In the genomic region with DNA sequence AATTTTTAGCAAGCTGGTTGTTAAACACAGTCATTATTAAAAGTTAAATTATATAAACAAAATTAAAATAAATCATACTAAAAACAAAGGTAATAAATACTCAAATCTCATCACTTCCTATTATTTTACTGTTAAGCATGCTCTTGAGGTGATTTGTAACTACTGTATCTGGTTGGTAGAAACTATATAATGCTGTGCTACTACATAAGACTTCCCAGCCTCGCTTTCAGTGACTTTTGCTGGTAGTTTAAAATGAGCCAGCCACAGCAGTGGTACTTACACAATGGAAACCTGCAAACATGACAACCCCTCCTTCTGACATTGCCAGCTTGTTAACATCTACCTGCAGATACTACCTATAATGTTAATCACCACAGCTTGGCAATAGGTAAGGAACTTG, we compare ENCODE assay signal across 10 cellular contexts.
DNase-seq lines count a peak whose midpoint lies in the region; ATAC-seq and TF ChIP-seq lines count a peak whose summit lies in the region.
"Had no signal": no experiment of that assay in that cellular context is flagged by ENCODE, and none has a peak within 500 bp of the region (broad histone marks: within the 10 kb centered on the region; RNA-seq: fewer than 3 reads in every experiment).

No MANE protein-coding gene starts in this region.

- no peak for ATAC-seq in CD8-positive, alpha-beta T cell
- ATAC-seq in GM19452 (IDR thresholded peaks at IDR 0.05; ENCODE audit: unreplicated experiment) (peak; percentile 44), HG03060 (IDR thresholded peaks at IDR 0.05; ENCODE audit: low read depth, unreplicated experiment) (peak; percentile 34)
- ATAC-seq: HCT116 had no signal

- H3K27ac ChIP-seq in CD8-positive, alpha-beta T cell (ENCODE audit: low read depth, low read length) = no peak overlapping the region

- peaks cover 34% of the 10 kb centered on the region for H3K36me3 Mint-ChIP-seq in CD8-positive, alpha-beta T cell
- H3K36me3 Mint-ChIP-seq in activated T-helper 2 cell treated with anti-CD3 and anti-CD28 coated beads, Interferon-gamma antibody, Interleukin-2, Interleukin-4, amounts not matched to agents 10 μg/mL and 5 μg/mL and 100 μg/mL, durations not matched to agents 14 hours and 24 hours and 36 hours (ENCODE audit: low read depth) = peaks cover 15% of the 10 kb centered on the region

- no peaks in the 10 kb centered on the region for H3K9me3 Mint-ChIP-seq in CD8-positive, alpha-beta T cell
- H3K9me3 Mint-ChIP-seq in activated T-helper 2 cell treated with anti-CD3 and anti-CD28 coated beads, Interferon-gamma antibody, Interleukin-2, Interleukin-4, amounts not matched to agents 10 μg/mL and 5 μg/mL and 100 μg/mL, durations not matched to agents 14 hours and 24 hours and 36 hours = no peaks in the 10 kb centered on the region

- peak overlapping the region; percentile 7 for H3K27ac Mint-ChIP-seq in CD8-positive, alpha-beta T cell
- peak overlapping the region; percentile 74 for H3K27ac Mint-ChIP-seq in activated T-helper 2 cell treated with anti-CD3 and anti-CD28 coated beads, Interferon-gamma antibody, Interleukin-2, Interleukin-4, amounts not matched to agents 10 μg/mL and 5 μg/mL and 100 μg/mL, durations not matched to agents 14 hours and 24 hours and 36 hours

- intact Hi-C loops in CD8-positive, alpha-beta T cell (cut with DNase I, micrococcal nuclease) = no loop called here
- intact Hi-C loops in activated T-helper 2 cell treated with anti-CD3 and anti-CD28 coated beads, Interferon-gamma antibody, Interleukin-2, Interleukin-4, amounts not matched to agents 10 μg/mL and 5 μg/mL and 100 μg/mL, durations not matched to agents 14 hours and 24 hours and 36 hours (cut with micrococcal nuclease) = loop anchor here (1.0 to 5.0 kb wide), 5 partner anchors 35 to 204 kb away; no protein-coding TSS in a partner anchor

- H3K4me1 ChIP-seq in CD8-positive, alpha-beta T cell (ENCODE audit: insufficient read depth, low read length) = no peaks in the 10 kb centered on the region

- H3K27me3 Mint-ChIP-seq in CD8-positive, alpha-beta T cell (ENCODE audit: low read depth) = no peaks in the 10 kb centered on the region
- H3K27me3 Mint-ChIP-seq in activated T-helper 2 cell treated with anti-CD3 and anti-CD28 coated beads, Interferon-gamma antibody, Interleukin-2, Interleukin-4, amounts not matched to agents 10 μg/mL and 5 μg/mL and 100 μg/mL, durations not matched to agents 14 hours and 24 hours and 36 hours (ENCODE audit: low read depth) = peaks cover 8% of the 10 kb centered on the region

- POLR2A ChIA-PET in CD8-positive, alpha-beta T cell (lab: Charles Lee) = interaction anchor here (1.3 kb wide), 1 partner anchor 54 kb away, joined by 3 read pairs; no protein-coding TSS in a partner anchor
- POLR2A ChIA-PET in GM10248 (lab: Yijun Ruan, JAX) = no interaction called here

- no peaks in the 10 kb centered on the region for H3K27me3 ChIP-seq in CD8-positive, alpha-beta T cell (ENCODE audit: insufficient read depth, low read length)

- H3K4me3 ChIP-seq in CD8-positive, alpha-beta T cell (ENCODE audit: low read depth, low read length) = no peak overlapping the region

- CTCF ChIA-PET in CD8-positive, alpha-beta T cell (lab: Charles Lee) = interaction anchor here (1.2 kb wide), 1 partner anchor 22 kb away, joined by 4 read pairs; no protein-coding TSS in a partner anchor
- CTCF ChIA-PET in GM10248 (lab: Yijun Ruan, JAX) = interaction anchor here (1.1 to 1.7 kb wide), 4 partner anchors 12 to 80 kb away, joined by 4 to 9 read pairs (median 4); no protein-coding TSS in a partner anchor

- H3K36me3 ChIP-seq in CD8-positive, alpha-beta T cell (ENCODE audit: insufficient read depth, low read length) = no peaks in the 10 kb centered on the region

- H3K4me1 Mint-ChIP-seq in CD8-positive, alpha-beta T cell (ENCODE audit: low read depth) = peaks cover 30% of the 10 kb centered on the region
- peaks cover 38% of the 10 kb centered on the region for H3K4me1 Mint-ChIP-seq in activated T-helper 2 cell treated with anti-CD3 and anti-CD28 coated beads, Interferon-gamma antibody, Interleukin-2, Interleukin-4, amounts not matched to agents 10 μg/mL and 5 μg/mL and 100 μg/mL, durations not matched to agents 14 hours and 24 hours and 36 hours (ENCODE audit: low read depth)

- no peak for TF ChIP-seq CTCF in CD8-positive, alpha-beta T cell (IDR thresholded peaks at IDR 0.05)
- no peak for TF ChIP-seq CTCF in GM10248 (IDR thresholded peaks at IDR 0.05; ENCODE audit: control extremely low read depth, extremely low read depth, low read depth, missing control alignments)

- H3K9me3 ChIP-seq in CD8-positive, alpha-beta T cell (ENCODE audit: low read length) = no peaks in the 10 kb centered on the region

- H3K4me3 Mint-ChIP-seq in CD8-positive, alpha-beta T cell = no peak overlapping the region
- H3K4me3 Mint-ChIP-seq in activated T-helper 2 cell treated with anti-CD3 and anti-CD28 coated beads, Interferon-gamma antibody, Interleukin-2, Interleukin-4, amounts not matched to agents 10 μg/mL and 5 μg/mL and 100 μg/mL, durations not matched to agents 14 hours and 24 hours and 36 hours (ENCODE audit: low read depth) = peak overlapping the region; percentile 18

- no peak for DNase-seq in CD8-positive, alpha-beta T cell
- no peak for DNase-seq in activated T-helper 2 cell treated with anti-CD3 and anti-CD28 coated beads, Interferon-gamma antibody, Interleukin-2, Interleukin-4, amounts not matched to agents 10 μg/mL and 5 μg/mL and 100 μg/mL, durations not matched to agents 14 hours and 24 hours and 36 hours (ENCODE audit: low spot score)
- DNase-seq in 8988T (no peak), activated gamma-delta T cell treated with Interleukin-2 at 50 U/mL for 16 hours (no peak), GM10248 (ENCODE audit: extremely low spot score) (no peak), NCI-H2227 (lab: John Stamatoyannopoulos, UW; ENCODE audit: unreplicated experiment) (no peak)
- DNase-seq: stimulated activated CD8-positive, alpha-beta memory T cell treated with anti-CD3 and anti-CD28 coated beads, Interleukin-4, amount 100 ng/mL, for 48 hours had no signal
